9 cellular contexts compared by ENCODE assay signal in genomic region chr1:156160000-156160743, GRCh38. TPM values are rescaled to one million over a fixed set of nuclear protein-coding genes. Genes with fewer than 3 reads are reported as not detected.
A peak's percentile ranks its signal among the peaks of the same experiment; 100 is the strongest.
DNase-seq lines count a peak whose midpoint lies in the region; ATAC-seq and TF ChIP-seq lines count a peak whose summit lies in the region.
"Had no signal": no experiment of that assay in that cellular context is flagged by ENCODE, and none has a peak within 500 bp of the region (broad histone marks: within the 10 kb centered on the region; RNA-seq: fewer than 3 reads in every experiment).

No MANE protein-coding gene starts in this region.

- WGBS in gastroesophageal sphincter (ENCODE audit: low coverage in 1 of 2), 2 donors: 65 to 66% methylated on average over 5 to 11 of the region's 13 CpGs
- WGBS in ovary, 3 donors: 69 to 70% (median 70%) methylated on average over 13 of the region's 13 CpGs

- no peak for TF ChIP-seq EP300 in gastroesophageal sphincter (IDR thresholded peaks at IDR 0.05)
- TF ChIP-seq EP300 in ovary (IDR thresholded peaks at IDR 0.05): no peak

- no peaks in the 10 kb centered on the region for H3K36me3 ChIP-seq in CD8-positive, alpha-beta T cell (ENCODE audit: insufficient read depth, low read length)
- H3K36me3 ChIP-seq in gastroesophageal sphincter (no peaks in the 10 kb centered on the region), ovary (no peaks in the 10 kb centered on the region), Karpas-422 (ENCODE audit: insufficient read depth, low read length) (0 out of 2 replicates have a peak, but pooled peaks cover 5% of the 10 kb centered on the region)
- H3K36me3 ChIP-seq: MG63 had no signal

- no peak for DNase-seq in CD8-positive, alpha-beta T cell
- DNase-seq in activated CD4-positive, alpha-beta memory T cell treated with anti-CD3 and anti-CD28 coated beads for 36 hours: no peak
- DNase-seq in ovary (peak in 4 of 5 donors; percentile 33 to 57 (median 52)), NOMO-1 treated with dmso at 0.1 percent for 144 hours (lab: John Stamatoyannopoulos, UW; ENCODE audit: unreplicated experiment) (no peak), Karpas-422 (no peak), D341Med (ENCODE audit: low spot score) (no peak)
- DNase-seq: MG63 had no signal

- peak overlapping the region; percentile 83 for H3K4me3 Mint-ChIP-seq in CD8-positive, alpha-beta T cell
- peak overlapping the region; percentile 74 for H3K4me3 Mint-ChIP-seq in activated CD4-positive, alpha-beta memory T cell treated with anti-CD3 and anti-CD28 coated beads for 36 hours

- intact Hi-C loops in CD8-positive, alpha-beta T cell (cut with DNase I, micrococcal nuclease): no loop called here
- intact Hi-C loops in activated CD4-positive, alpha-beta memory T cell treated with anti-CD3 and anti-CD28 coated beads for 36 hours (cut with micrococcal nuclease): loop anchor here (2.0 kb wide), 1 partner anchor 39 kb away; no protein-coding TSS in a partner anchor
- intact Hi-C loops in ovary (cut with DNase I): no loop called here

- peaks cover 4% of the 10 kb centered on the region for H3K4me1 ChIP-seq in CD8-positive, alpha-beta T cell (ENCODE audit: insufficient read depth, low read length)
- H3K4me1 ChIP-seq in gastroesophageal sphincter: peaks cover 0 to 23% (median 3%) of the 10 kb centered on the region in 3 donors
- peaks cover 5% of the 10 kb centered on the region for H3K4me1 ChIP-seq in ovary (ENCODE audit: insufficient read depth)
- H3K4me1 ChIP-seq in Karpas-422 (ENCODE audit: low read length): peaks cover 24% of the 10 kb centered on the region

- H3K9me3 Mint-ChIP-seq in CD8-positive, alpha-beta T cell: no peaks in the 10 kb centered on the region
- peaks cover 3% of the 10 kb centered on the region for H3K9me3 Mint-ChIP-seq in activated CD4-positive, alpha-beta memory T cell treated with anti-CD3 and anti-CD28 coated beads for 36 hours

- no peak overlapping the region for H3K4me2 ChIP-seq in Karpas-422 (ENCODE audit: low read depth, low read length, poor library complexity, severe bottlenecking)

- peaks cover 33% of the 10 kb centered on the region for H3K4me1 Mint-ChIP-seq in CD8-positive, alpha-beta T cell (ENCODE audit: low read depth)
- peaks cover 80% of the 10 kb centered on the region for H3K4me1 Mint-ChIP-seq in activated CD4-positive, alpha-beta memory T cell treated with anti-CD3 and anti-CD28 coated beads for 36 hours (ENCODE audit: low read depth)

- peaks cover 6% of the 10 kb centered on the region for H3K79me2 ChIP-seq in Karpas-422 (ENCODE audit: low read length)

- TF ChIP-seq POLR2A in gastroesophageal sphincter (IDR thresholded peaks at IDR 0.05): no peak
- no peak for TF ChIP-seq POLR2A in ovary (IDR thresholded peaks at IDR 0.05)

- H4K20me1 ChIP-seq in Karpas-422 (ENCODE audit: insufficient read depth, low read depth, low read length): no peaks in the 10 kb centered on the region

- POLR2A ChIA-PET in CD8-positive, alpha-beta T cell (lab: Charles Lee): interaction anchor here (0.7 kb wide), 1 partner anchor 613 kb away, joined by 3 read pairs; no protein-coding TSS in a partner anchor
- POLR2A ChIA-PET in activated CD4-positive, alpha-beta memory T cell treated with anti-CD3 and anti-CD28 coated beads for 36 hours (lab: Charles Lee): interaction anchor here (0.6 to 4.5 kb wide), 10 partner anchors 21 to 65 kb away, joined by 3 to 40 read pairs (median 6); partner anchors contain the start of genes PMF1 and SLC25A44

- no peaks in the 10 kb centered on the region for H3K27me3 ChIP-seq in CD8-positive, alpha-beta T cell (ENCODE audit: insufficient read depth, low read length)
- no peaks in the 10 kb centered on the region for H3K27me3 ChIP-seq in gastroesophageal sphincter
- H3K27me3 ChIP-seq in ovary: no peaks in the 10 kb centered on the region
- no peaks in the 10 kb centered on the region for H3K27me3 ChIP-seq in Karpas-422 (ENCODE audit: low read length)
- H3K27me3 ChIP-seq: MG63 had no signal

- no peak overlapping the region for H3K27ac Mint-ChIP-seq in CD8-positive, alpha-beta T cell
- H3K27ac Mint-ChIP-seq in activated CD4-positive, alpha-beta memory T cell treated with anti-CD3 and anti-CD28 coated beads for 36 hours: peak overlapping the region; percentile 93

- H3K9ac ChIP-seq in Karpas-422 (ENCODE audit: low read length): no peak overlapping the region

- H3K4me3 ChIP-seq in CD8-positive, alpha-beta T cell (ENCODE audit: low read depth, low read length): peak overlapping the region; percentile 51
- H3K4me3 ChIP-seq in gastroesophageal sphincter (peak overlapping the region in 1 of 2 donors; percentile 55), ovary (peak overlapping the region; percentile 22), Karpas-422 (ENCODE audit: low read length) (no peak overlapping the region)
- H3K4me3 ChIP-seq: MG63 had no signal

- TF ChIP-seq CTCF in CD8-positive, alpha-beta T cell (IDR thresholded peaks at IDR 0.05): no peak
- TF ChIP-seq CTCF in gastroesophageal sphincter (IDR thresholded peaks at IDR 0.05) (no peak), ovary (IDR thresholded peaks at IDR 0.05) (no peak)

- no peaks in the 10 kb centered on the region for H3K27me3 Mint-ChIP-seq in CD8-positive, alpha-beta T cell (ENCODE audit: low read depth)
- no peaks in the 10 kb centered on the region for H3K27me3 Mint-ChIP-seq in activated CD4-positive, alpha-beta memory T cell treated with anti-CD3 and anti-CD28 coated beads for 36 hours

- H3K9me3 ChIP-seq in CD8-positive, alpha-beta T cell (ENCODE audit: low read length): no peaks in the 10 kb centered on the region
- H3K9me3 ChIP-seq in gastroesophageal sphincter (no peaks in the 10 kb centered on the region), ovary (no peaks in the 10 kb centered on the region), Karpas-422 (ENCODE audit: low read length) (no peaks in the 10 kb centered on the region)
- H3K9me3 ChIP-seq: MG63 had no signal

- H3K9me2 ChIP-seq in Karpas-422 (replicated peaks; ENCODE audit: insufficient read depth, low read length): no peaks in the 10 kb centered on the region

- CTCF ChIA-PET in CD8-positive, alpha-beta T cell (lab: Charles Lee): interaction anchor here (1.5 to 2.2 kb wide), 2 partner anchors 14 to 64 kb away, joined by 7 to 10 read pairs; no protein-coding TSS in a partner anchor
- CTCF ChIA-PET in activated CD4-positive, alpha-beta memory T cell treated with anti-CD3 and anti-CD28 coated beads for 36 hours (lab: Charles Lee): interaction anchor here (0.6 to 6.3 kb wide), 4 partner anchors 13 to 297 kb away, joined by 3 to 50 read pairs (median 5); no protein-coding TSS in a partner anchor

- H3K27ac ChIP-seq in CD8-positive, alpha-beta T cell (ENCODE audit: low read depth, low read length): no peak overlapping the region
- H3K27ac ChIP-seq in gastroesophageal sphincter (peak overlapping the region in 3 of 4 donors; percentile 68 to 84 (median 72)), ovary (peak overlapping the region; percentile 63 to 77), Karpas-422 (ENCODE audit: low read length) (no peak overlapping the region)

- peaks cover 2% of the 10 kb centered on the region for H3K36me3 Mint-ChIP-seq in CD8-positive, alpha-beta T cell
- H3K36me3 Mint-ChIP-seq in activated CD4-positive, alpha-beta memory T cell treated with anti-CD3 and anti-CD28 coated beads for 36 hours: peaks cover 60% of the 10 kb centered on the region

- ATAC-seq in CD8-positive, alpha-beta T cell: no peak
- peak; percentile 3 for ATAC-seq in gastroesophageal sphincter
- ATAC-seq in HG02973 (IDR thresholded peaks at IDR 0.05; ENCODE audit: unreplicated experiment): no peak

- H2AFZ ChIP-seq in Karpas-422 (ENCODE audit: low read length): no peak overlapping the region

RNA-seq across cellular contexts. Expression of gene SEMA4A, which starts 6.8 kb away (rescaled TPM):
- 1 to 10 TPM; 2.9 to 4.0 TPM for total RNA-seq in CD8-positive, alpha-beta T cell
- 10 to 100 TPM; 68.2 to 75.1 TPM for total RNA-seq in activated CD4-positive, alpha-beta memory T cell treated with anti-CD3 and anti-CD28 coated beads for 36 hours
- total RNA-seq in gastroesophageal sphincter (1 to 10 TPM; 1.7 to 7.5 (median 3.4) TPM), ovary (1 to 10 TPM; 2.7 to 9.0 (median 5.5) TPM)
- polyA plus RNA-seq in ovary: 1 to 10 TPM; 2.1 to 2.8 TPM
- 46.7 and 66.7 TPM in 2 replicates for total RNA-seq in Karpas-422 (2014; rRNA removed; shearing (Covaris generic); ENCODE audit: low replicate concordance)

RNA-seq across cellular contexts. Expression of gene SLC25A44, which starts 33.7 kb away (rescaled TPM):
- 10 to 100 TPM; 12.1 to 12.6 TPM for total RNA-seq in CD8-positive, alpha-beta T cell
- total RNA-seq in activated CD4-positive, alpha-beta memory T cell treated with anti-CD3 and anti-CD28 coated beads for 36 hours: 10 to 100 TPM; 61.3 to 62.2 TPM
- total RNA-seq in gastroesophageal sphincter (10 to 100 TPM in 3 of 4 donors, 1 to 10 TPM in 1; 9.4 to 17.0 (median 12.7) TPM), ovary (10 to 100 TPM in 6 of 7 donors, 1 to 10 TPM in 1; 6.8 to 20.9 (median 16.8) TPM)
- 10 to 100 TPM in 1 of 2 donors, 1 to 10 TPM in 1; 7.3 to 21.0 TPM for polyA plus RNA-seq in ovary
- total RNA-seq in Karpas-422 (2014; rRNA removed; shearing (Covaris generic); ENCODE audit: low replicate concordance): 16.8 and 24.0 TPM in 2 replicates

RNA-seq across cellular contexts. Expression of gene LMNA, which starts 45.7 kb away (rescaled TPM):
- 100 to 1,000 TPM; 281 to 298 TPM for total RNA-seq in CD8-positive, alpha-beta T cell
- total RNA-seq in activated CD4-positive, alpha-beta memory T cell treated with anti-CD3 and anti-CD28 coated beads for 36 hours: 100 to 1,000 TPM; 210 to 211 TPM
- 100 to 1,000 TPM; 327 to 617 (median 519) TPM for total RNA-seq in gastroesophageal sphincter
- 100 to 1,000 TPM; 197 to 609 (median 377) TPM for total RNA-seq in ovary
- 100 to 1,000 TPM in 1 of 2 donors, 10 to 100 TPM in 1; 50.1 to 157 TPM for polyA plus RNA-seq in ovary
- 27.5 and 41.6 TPM in 2 replicates for total RNA-seq in Karpas-422 (2014; rRNA removed; shearing (Covaris generic); ENCODE audit: low replicate concordance)

RNA-seq across cellular contexts. Expression of gene PMF1, which starts 52.6 kb away (rescaled TPM):
- total RNA-seq in CD8-positive, alpha-beta T cell: 10 to 100 TPM; 72.1 to 74.4 TPM
- total RNA-seq in activated CD4-positive, alpha-beta memory T cell treated with anti-CD3 and anti-CD28 coated beads for 36 hours: 100 to 1,000 TPM in 1 of 2 experiments, 10 to 100 TPM in 1; 99.5 to 105 TPM
- total RNA-seq in gastroesophageal sphincter (10 to 100 TPM; 49.3 to 58.9 (median 51.8) TPM), ovary (10 to 100 TPM; 36.6 to 84.2 (median 53.0) TPM)
- polyA plus RNA-seq in ovary: 10 to 100 TPM; 35.0 to 70.6 TPM
- total RNA-seq in Karpas-422 (2014; rRNA removed; shearing (Covaris generic); ENCODE audit: low replicate concordance): 40.1 and 51.2 TPM in 2 replicates

Comparison
In these comparisons a context has a peak if more than half of its experiments do, and no peak if none do; other contexts are left out.
1. DNase-seq: peak in ovary (4 of 5); none in CD8-positive, alpha-beta T cell (0 of 7), activated CD4-positive, alpha-beta memory T cell treated with anti-CD3 and anti-CD28 coated beads for 36 hours (single experiment), NOMO-1 treated with dmso at 0.1 percent for 144 hours (single experiment), Karpas-422 (single experiment) and D341Med (single experiment).
2. H3K27ac ChIP-seq: peak in gastroesophageal sphincter (3 of 4) and ovary (2 of 2); none in CD8-positive, alpha-beta T cell (single experiment) and Karpas-422 (single experiment).